In genomic region chr12:65171073-65171472, GRCh38 we compare ENCODE assay signal across 8 cellular contexts. TPM values are rescaled to one million over a fixed set of nuclear protein-coding genes. Genes with fewer than 3 reads are reported as not detected.
DNase-seq lines count a peak whose midpoint lies in the region; ATAC-seq, FAIRE-seq and TF ChIP-seq lines count a peak whose summit lies in the region.

No MANE protein-coding gene starts in this region.

- H3K4me1 Mint-ChIP-seq in CD8-positive, alpha-beta memory T cell = peaks cover 13 to 40% (median 22%) of the 10 kb centered on the region in 3 donors
- peaks cover 32% of the 10 kb centered on the region for H3K4me1 Mint-ChIP-seq in neural progenitor cell

- peak overlapping the region in 2 of 4 experiments; percentile 1 to 93; a peak in 4 of 7 replicates for H3K9ac ChIP-seq in H1 (replicated peaks in 1 of 4; ENCODE audit: extremely low read depth in 1 of 4, low read depth in 3 of 4, low read length in 3 of 4)
- no peak overlapping the region for H3K9ac ChIP-seq in neural progenitor cell

- H4K91ac ChIP-seq in H1 (replicated peaks; ENCODE audit: insufficient read length, low read length) = no peak overlapping the region

- H3K18ac ChIP-seq in H1 (ENCODE audit: extremely low read depth, low read length) = no peak overlapping the region

- peak overlapping the region; percentile 79 for H3K4me3 ChIP-seq in CD8-positive, alpha-beta memory T cell (ENCODE audit: low read length)
- peak overlapping the region; percentile 77 for H3K4me3 ChIP-seq in NB4 (ENCODE audit: low read depth, low read length)
- peak overlapping the region; percentile 79 to 99 (median 92) for H3K4me3 ChIP-seq in H1 (ENCODE audit: extremely low read depth in 1 of 4, insufficient read depth in 2 of 4, low read depth in 3 of 4, low read length in 4 of 4)
- H3K4me3 ChIP-seq in neural progenitor cell = peak overlapping the region; percentile 75

- FAIRE-seq in H1 (lab: Jason Lieb, UNC) = no peak

- peaks cover 3% of the 10 kb centered on the region for H3K36me3 ChIP-seq in CD8-positive, alpha-beta memory T cell (ENCODE audit: insufficient read depth, low read length)
- H3K36me3 ChIP-seq in H1 (ENCODE audit: control insufficient read depth in 2 of 4, insufficient read depth in 4 of 4, low read length in 3 of 4) (peaks cover 0 to 10% (median 0%) of the 10 kb centered on the region in 4 experiments; a peak in 2 of 8 replicates), neural progenitor cell (no peaks in the 10 kb centered on the region)

- CTCF ChIA-PET in CD8-positive, alpha-beta memory T cell (lab: Charles Lee) = no interaction called here
- CTCF ChIA-PET in H1 (lab: Charles Lee; ENCODE audit: partially characterized antibody) = interaction anchor here (0.8 to 2.6 kb wide), 4 partner anchors 10 to 62 kb away, joined by 3 to 8 read pairs (median 7); no protein-coding TSS in a partner anchor

- no peak overlapping the region for H2BK120ac ChIP-seq in H1 (replicated peaks; ENCODE audit: low read depth, low read length)

- no peak overlapping the region for H3K23ac ChIP-seq in H1 (ENCODE audit: insufficient read length)

- no peak overlapping the region for H2AK5ac ChIP-seq in H1 (ENCODE audit: low read depth, low read length)

- TF ChIP-seq EP300 in H1 (IDR thresholded peaks at IDR 0.05; ENCODE audit: borderline replicate concordance in 1 of 2, low read depth in 2 of 2, low read length in 2 of 2) = no peak

- POLR2A ChIA-PET in CD8-positive, alpha-beta memory T cell (lab: Charles Lee) = no interaction called here
- POLR2A ChIA-PET in H1 (lab: Charles Lee; ENCODE audit: partially characterized antibody) = interaction anchor here (2.1 kb wide), 1 partner anchor 10 kb away, joined by 8 read pairs; no protein-coding TSS in a partner anchor

- no peak overlapping the region for H3K14ac ChIP-seq in H1 (ENCODE audit: insufficient read length)

- peaks cover 54% of the 10 kb centered on the region for H3K4me1 ChIP-seq in CD8-positive, alpha-beta memory T cell (ENCODE audit: insufficient read depth, low read length)
- H3K4me1 ChIP-seq in H1 (replicated peaks in 1 of 4; ENCODE audit: control insufficient read depth in 3 of 4, insufficient read depth in 4 of 4, low read length in 3 of 4) (peaks cover 0 to 2% (median 0%) of the 10 kb centered on the region in 4 experiments; a peak in 1 of 7 replicates), neural progenitor cell (no peaks in the 10 kb centered on the region)

- H3K56ac ChIP-seq in H1 (replicated peaks; ENCODE audit: insufficient read length, low read depth, low read length) = no peak overlapping the region

- H2BK15ac ChIP-seq in H1 (ENCODE audit: low read length) = no peak overlapping the region

- no peak overlapping the region for H4K8ac ChIP-seq in H1 (ENCODE audit: extremely low read depth, insufficient read depth, low read length)

- no peak for ATAC-seq in GM18870 (IDR thresholded peaks at IDR 0.05; ENCODE audit: unreplicated experiment)
- ATAC-seq in HG02970 (IDR thresholded peaks at IDR 0.05; ENCODE audit: low FRiP score, unreplicated experiment) = no peak
- no peak for ATAC-seq in GM21390 (IDR thresholded peaks at IDR 0.05; ENCODE audit: unreplicated experiment)

- H3K9me3 Mint-ChIP-seq in CD8-positive, alpha-beta memory T cell = no peaks in the 10 kb centered on the region
- H3K9me3 Mint-ChIP-seq in neural progenitor cell = no peaks in the 10 kb centered on the region

- H3K79me2 ChIP-seq in H1 (ENCODE audit: control insufficient read depth in 1 of 2, insufficient read depth in 2 of 2, low read length in 2 of 2) (peaks cover 6 to 64% of the 10 kb centered on the region in 2 experiments), neural progenitor cell (ENCODE audit: low read depth) (peaks cover 44% of the 10 kb centered on the region)

- peaks cover 2 to 3% of the 10 kb centered on the region in 2 donors for H3K27me3 Mint-ChIP-seq in CD8-positive, alpha-beta memory T cell
- H3K27me3 Mint-ChIP-seq in neural progenitor cell (ENCODE audit: insufficient read depth, low read depth) = peaks cover 2% of the 10 kb centered on the region

- H3K4me2 ChIP-seq in H1 (ENCODE audit: insufficient read depth in 1 of 2, low read depth in 2 of 2, low read length in 2 of 2) (peak overlapping the region; percentile 56 to 86), neural progenitor cell (peak overlapping the region; percentile 90)

- H3F3A ChIP-seq in neural progenitor cell (ENCODE audit: low read depth) = peaks cover 9% of the 10 kb centered on the region

- H4K20me1 ChIP-seq in H1 (replicated peaks in 1 of 2; ENCODE audit: control insufficient read depth in 1 of 2, insufficient read depth in 2 of 2, low read length in 2 of 2) (peaks cover 15 to 17% of the 10 kb centered on the region in 2 experiments), neural progenitor cell (ENCODE audit: low read depth) (peaks cover 22% of the 10 kb centered on the region)

- WGBS in H1 (ENCODE audit: extremely low coverage in 1 of 2, insufficient coverage in 1 of 2, insufficient read length in 1 of 2, insufficient replicate concordance in 2 of 2, low coverage in 1 of 2, low lambda C conversion rate in 2 of 2, missing lambda C conversion rate in 1 of 2), 2 experiments = 50% methylated on average over 8 of the region's 8 CpGs; no CpG with 5 or more reads in 1 of the 2 experiments

- H2BK20ac ChIP-seq in H1 (ENCODE audit: low read length) = no peak overlapping the region

- no peaks in the 10 kb centered on the region for H3K9me3 ChIP-seq in CD8-positive, alpha-beta memory T cell (ENCODE audit: low read length)
- H3K9me3 ChIP-seq in H1 (ENCODE audit: insufficient read depth in 2 of 2, low read depth in 1 of 2, low read length in 1 of 2) (no peaks in the 10 kb centered on the region), neural progenitor cell (ENCODE audit: low read depth) (no peaks in the 10 kb centered on the region)

- no peak overlapping the region for H2BK12ac ChIP-seq in H1 (ENCODE audit: low read depth, low read length)

- no peaks in the 10 kb centered on the region for H3K79me1 ChIP-seq in H1 (ENCODE audit: low read depth, low read length)

- no peaks in the 10 kb centered on the region for H3K27me3 ChIP-seq in CD8-positive, alpha-beta memory T cell (ENCODE audit: insufficient read depth, low read length, poor library complexity, severe bottlenecking)
- H3K27me3 ChIP-seq in H1 (replicated peaks in 1 of 4; ENCODE audit: control insufficient read depth in 3 of 4, extremely low read depth in 1 of 4, insufficient read depth in 3 of 4, low read length in 3 of 4) (peaks cover 0 to 6% (median 0%) of the 10 kb centered on the region in 4 experiments; a peak in 3 of 7 replicates), neural progenitor cell (peaks cover 30% of the 10 kb centered on the region)

- H2AFZ ChIP-seq in H1 (ENCODE audit: low read length) (no peak overlapping the region), neural progenitor cell (replicated peaks) (no peak overlapping the region)

- H3K27ac Mint-ChIP-seq in CD8-positive, alpha-beta memory T cell = peak overlapping the region in 7 of 8 donors; percentile 88 to 99 (median 95)
- no peak overlapping the region for H3K27ac Mint-ChIP-seq in neural progenitor cell

- H4K5ac ChIP-seq in H1 (ENCODE audit: insufficient read length, low read depth, low read length) = no peak overlapping the region

- peaks cover 0 to 32% (median 5%) of the 10 kb centered on the region in 3 donors for H3K36me3 Mint-ChIP-seq in CD8-positive, alpha-beta memory T cell
- peaks cover 5% of the 10 kb centered on the region for H3K36me3 Mint-ChIP-seq in neural progenitor cell

- no peak for TF ChIP-seq POLR2A in NB4 (IDR thresholded peaks at IDR 0.05; ENCODE audit: extremely low read depth, insufficient read length)
- no peak for TF ChIP-seq POLR2A in H1 (IDR thresholded peaks at IDR 0.05; ENCODE audit: control extremely low read depth in 1 of 2, low read depth in 2 of 2, low read length in 2 of 2)

- H2BK5ac ChIP-seq in H1 (ENCODE audit: low read depth, low read length) = no peak overlapping the region

- no peak for TF ChIP-seq RAD21 in H1 (IDR thresholded peaks at IDR 0.05 in 1 of 2, conservative IDR thresholded peaks at IDR 0.05 in 1 of 2; ENCODE audit: low read depth in 2 of 2, low read length in 2 of 2)

- no peak for DNase-seq in CD8-positive, alpha-beta memory T cell
- DNase-seq in NB4 (ENCODE audit: low read depth) (no peak), H1 (ENCODE audit: low read depth in 1 of 2, low spot score in 2 of 2) (no peak), neural progenitor cell (ENCODE audit: low spot score) (no peak), UCSD-AML1 (lab: John Stamatoyannopoulos, UW; ENCODE audit: unreplicated experiment) (no peak)

- H3K4ac ChIP-seq in H1 (replicated peaks; ENCODE audit: insufficient read length, low read depth, low read length) = no peak overlapping the region

- H3K23me2 ChIP-seq in H1 (ENCODE audit: low read depth, low read length) = peaks cover 6% of the 10 kb centered on the region

- H3K4me3 Mint-ChIP-seq in CD8-positive, alpha-beta memory T cell = peak overlapping the region; percentile 88 to 100 (median 93)
- H3K4me3 Mint-ChIP-seq in neural progenitor cell = peak overlapping the region; percentile 95

- TF ChIP-seq CTCF in NB4 (IDR thresholded peaks at IDR 0.05; ENCODE audit: low read depth, low read length) = no peak
- TF ChIP-seq CTCF in H1 (IDR thresholded peaks at IDR 0.05; ENCODE audit: control extremely low read depth in 1 of 3, insufficient read depth in 1 of 3, low read depth in 1 of 3, low read length in 3 of 3) = no peak
- TF ChIP-seq CTCF in neural progenitor cell (IDR thresholded peaks at IDR 0.05) = no peak

- peak overlapping the region; percentile 81 for H3K27ac ChIP-seq in CD8-positive, alpha-beta memory T cell (ENCODE audit: low read depth, low read length)
- H3K27ac ChIP-seq in H1 (ENCODE audit: low read depth, low read length) (no peak overlapping the region), neural progenitor cell (no peak overlapping the region)

RNA-seq across cellular contexts. Expression of gene LEMD3, which starts 1.7 kb away (rescaled TPM):
- 10 to 100 TPM; 26.4 to 26.8 TPM for total RNA-seq in CD8-positive, alpha-beta memory T cell
- 28.0 TPM for polyA plus RNA-seq in CD8-positive, alpha-beta memory T cell
- total RNA-seq in H1 (2021; fragmentation: NEBNext Ultra II Directional; extraction: Animal tissue kit (Norgen Biotek cat#: 25700)) = 31.7 and 33.2 TPM in 2 replicates
- polyA plus RNA-seq in H1 (2011; rRNA removed) = 5.6 and 5.8 TPM in 2 replicates
- 10.3 TPM for polyA plus RNA-seq in H1 (2011; cell fraction: cytosol; rRNA removed)
- polyA plus RNA-seq in H1 (2011; cell fraction: nucleus; rRNA removed) = 7.8 TPM
- 8.5 to 15.7 TPM (median 11.1 TPM) in 4 replicates for polyA plus RNA-seq in H1 (2012, experiment 1 of 2)
- 2.2 TPM for polyA plus RNA-seq in H1 (2012, experiment 2 of 2)
- polyA plus RNA-seq in H1 (2013, experiment 1 of 2) = 24.1 TPM
- polyA plus RNA-seq in H1 (2013, experiment 2 of 2) = 28.8 TPM
- polyA minus RNA-seq in H1 (2011; rRNA and poly(A)+ RNA removed) = 10.0 and 11.9 TPM in 2 replicates
- polyA minus RNA-seq in H1 (2011; cell fraction: cytosol; rRNA and poly(A)+ RNA removed) = 17.8 TPM
- polyA minus RNA-seq in H1 (2011; cell fraction: nucleus; rRNA and poly(A)+ RNA removed) = 47.7 TPM
- 8.9 and 11.5 TPM in 2 replicates for total RNA-seq in neural progenitor cell (ENCODE audit: low replicate concordance)

RNA-seq across cellular contexts. Expression of gene WIF1, which starts 50.0 kb away (rescaled TPM):
- total RNA-seq in CD8-positive, alpha-beta memory T cell = not detected
- polyA plus RNA-seq in CD8-positive, alpha-beta memory T cell = not detected
- total RNA-seq in H1 (2021; fragmentation: NEBNext Ultra II Directional; extraction: Animal tissue kit (Norgen Biotek cat#: 25700)) = 7.8 and 9.1 TPM in 2 replicates
- 1.7 and 1.8 TPM in 2 replicates for polyA plus RNA-seq in H1 (2011; rRNA removed)
- polyA plus RNA-seq in H1 (2011; cell fraction: cytosol; rRNA removed) = 2.3 TPM
- polyA plus RNA-seq in H1 (2011; cell fraction: nucleus; rRNA removed) = 2.2 TPM
- polyA plus RNA-seq in H1 (2012, experiment 1 of 2) = 3.3 to 4.0 TPM (median 3.5 TPM) in 4 replicates
- polyA plus RNA-seq in H1 (2012, experiment 2 of 2) = 2.0 TPM
- polyA plus RNA-seq in H1 (2013, experiment 1 of 2) = 9.0 TPM
- 10.0 TPM for polyA plus RNA-seq in H1 (2013, experiment 2 of 2)
- polyA minus RNA-seq in H1 (2011; rRNA and poly(A)+ RNA removed) = 4.3 and 5.9 TPM in 2 replicates
- 2.6 TPM for polyA minus RNA-seq in H1 (2011; cell fraction: cytosol; rRNA and poly(A)+ RNA removed)
- polyA minus RNA-seq in H1 (2011; cell fraction: nucleus; rRNA and poly(A)+ RNA removed) = 2.1 TPM
- total RNA-seq in neural progenitor cell (ENCODE audit: low replicate concordance) = 0.06 and 0.19 TPM in 2 replicates
